16 cellular contexts compared by ENCODE assay signal in genomic region chrX:101986571-101986970, GRCh38.
"Had no signal": no experiment of that assay in that cellular context is flagged by ENCODE, and none has a peak within 500 bp of the region (broad histone marks: within the 10 kb centered on the region; RNA-seq: fewer than 3 reads in every experiment).

No MANE protein-coding gene starts in this region.

- H3K36me3 ChIP-seq: lower lobe of right lung had no signal

- H3K4me2 ChIP-seq: smooth muscle cell had no signal

- H3K9me3 ChIP-seq: lower lobe of right lung had no signal

- H3K9me3 Mint-ChIP-seq: activated CD4-positive, alpha-beta T cell treated with anti-CD3 and anti-CD28 coated beads, Interleukin-2, amount 10 ng/mL, durations not matched to agents 7 days and 5 days; activated naive CD4-positive, alpha-beta T cell treated with anti-CD3 and anti-CD28 coated beads for 36 hours; activated T-helper 17 cell treated with anti-CD3 and anti-CD28 coated beads, Interleukin-2, amount 50 U/mL, for 72 hours; effector memory CD8-positive, alpha-beta T cell; immature natural killer cell; natural killer cell had no signal

- H3K4me3 ChIP-seq: lower lobe of right lung, smooth muscle cell had no signal

- FAIRE-seq: TTC549 had no signal

- H3K4me1 ChIP-seq: lower lobe of right lung had no signal

- DNase-seq: activated CD4-positive, alpha-beta T cell treated with anti-CD3 and anti-CD28 coated beads, Interleukin-2, amount 10 ng/mL, durations not matched to agents 7 days and 5 days; activated CD4-positive, CD25-positive, alpha-beta regulatory T cell; activated naive CD4-positive, alpha-beta T cell treated with anti-CD3 and anti-CD28 coated beads for 36 hours; activated T-cell treated with anti-CD3 and anti-CD28 coated beads for 4 hours; central memory CD4-positive, alpha-beta T cell; cortex of kidney; effector memory CD8-positive, alpha-beta T cell; erythroblast; immature natural killer cell; left cardiac atrium; lower lobe of right lung; natural killer cell; right cardiac atrium had no signal

- H3K27ac ChIP-seq: lower lobe of right lung had no signal

- H3K36me3 Mint-ChIP-seq: immature natural killer cell, natural killer cell had no signal

- H3K27me3 Mint-ChIP-seq: activated CD4-positive, alpha-beta T cell treated with anti-CD3 and anti-CD28 coated beads, Interleukin-2, amount 10 ng/mL, durations not matched to agents 7 days and 5 days; activated T-helper 17 cell treated with anti-CD3 and anti-CD28 coated beads, Interleukin-2, amount 50 U/mL, for 72 hours; effector memory CD8-positive, alpha-beta T cell had no signal

- H3K4me3 Mint-ChIP-seq: activated CD4-positive, alpha-beta T cell treated with anti-CD3 and anti-CD28 coated beads, Interleukin-2, amount 10 ng/mL, durations not matched to agents 7 days and 5 days; activated naive CD4-positive, alpha-beta T cell treated with anti-CD3 and anti-CD28 coated beads for 36 hours; activated T-helper 17 cell treated with anti-CD3 and anti-CD28 coated beads, Interleukin-2, amount 50 U/mL, for 72 hours; effector memory CD8-positive, alpha-beta T cell; immature natural killer cell; natural killer cell had no signal

- H3K4me1 Mint-ChIP-seq: activated CD4-positive, alpha-beta T cell treated with anti-CD3 and anti-CD28 coated beads, Interleukin-2, amount 10 ng/mL, durations not matched to agents 7 days and 5 days; activated T-helper 17 cell treated with anti-CD3 and anti-CD28 coated beads, Interleukin-2, amount 50 U/mL, for 72 hours; immature natural killer cell; natural killer cell had no signal

- H3K27ac Mint-ChIP-seq: activated CD4-positive, alpha-beta T cell treated with anti-CD3 and anti-CD28 coated beads, Interleukin-2, amount 10 ng/mL, durations not matched to agents 7 days and 5 days; activated naive CD4-positive, alpha-beta T cell treated with anti-CD3 and anti-CD28 coated beads for 36 hours; activated T-helper 17 cell treated with anti-CD3 and anti-CD28 coated beads, Interleukin-2, amount 50 U/mL, for 72 hours; effector memory CD8-positive, alpha-beta T cell; immature natural killer cell; natural killer cell had no signal
